1 cellular context compared by ENCODE assay signal in the genomic region with DNA sequence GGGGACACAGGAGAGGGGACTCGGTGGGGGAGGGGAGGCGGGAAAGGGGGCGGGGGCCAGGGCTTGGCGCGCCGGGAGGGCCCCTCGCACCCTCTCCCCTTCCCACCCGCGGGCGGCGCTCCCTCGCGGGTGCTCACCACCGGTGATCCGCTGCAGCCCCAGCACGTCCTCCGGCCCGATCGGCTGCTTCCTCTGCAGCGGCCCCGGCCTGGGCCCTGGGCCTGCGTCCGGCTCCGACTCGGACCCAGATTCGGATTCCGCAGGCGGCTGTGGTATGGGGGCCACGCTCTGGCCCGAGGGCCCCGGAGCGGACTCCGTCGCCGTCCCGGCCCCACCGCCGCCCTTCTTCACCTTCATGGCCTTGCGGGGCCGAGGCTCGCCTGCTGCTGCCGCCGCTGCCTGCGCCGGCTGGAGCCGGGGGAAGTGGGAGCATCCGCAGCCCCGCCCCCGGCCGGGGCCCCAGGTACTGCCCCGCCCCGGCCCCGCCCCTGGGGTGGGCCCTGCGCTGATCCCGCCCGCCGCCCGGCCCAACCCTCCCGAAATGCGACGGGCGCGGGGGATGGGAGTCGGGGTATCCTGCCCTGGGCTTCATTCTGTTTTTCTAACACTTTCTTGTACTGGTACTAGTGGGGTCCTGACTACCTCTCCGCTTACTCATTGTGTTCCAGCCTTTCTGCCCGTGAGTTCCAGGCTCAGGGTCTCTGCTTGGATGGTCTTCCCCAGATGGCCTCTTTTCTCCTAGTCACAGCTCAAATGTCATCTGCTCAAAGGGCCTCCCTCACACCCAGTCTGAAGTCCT.
TF ChIP-seq lines count a peak whose summit lies in the region.

TSS of gene UNC119 (minus strand) at position 424 of the 799 bp plus-strand sequence. CDS start at position 357, 67 bp downstream.

TF ChIP-seq in HEK293, 187 proteins besides CTCF, POLR2A, EP300 and RAD21 (continued from another document):
- TF ChIP-seq ZSCAN30 (tag by site-specific recombination; IDR thresholded peaks at IDR 0.05) (peak; percentile 83), ZIC2 (tag by site-specific recombination; IDR thresholded peaks at IDR 0.05) (peak; percentile 35; the same call in 1 of the 2 replicates), ZNF335 (tag by site-specific recombination; conservative IDR thresholded peaks at IDR 0.05) (peak; percentile 68), IKZF3 (tag by site-specific recombination; IDR thresholded peaks at IDR 0.05) (peak; percentile 69), ZBTB6 (tag by site-specific recombination; IDR thresholded peaks at IDR 0.05) (0 out of 2 replicates have a peak, but pooled peaks have one; percentile 24), ZNF747 (tag by site-specific recombination; IDR thresholded peaks at IDR 0.05) (no peak), TRIM28 (IDR thresholded peaks at IDR 0.05; ENCODE audit: borderline replicate concordance, low read length) (no peak), ZNF76 (tag by site-specific recombination; IDR thresholded peaks at IDR 0.05; ENCODE audit: borderline replicate concordance, low read depth) (peak; percentile 18; the same call in 1 of the 2 replicates), ZBTB44 (tag by site-specific recombination; IDR thresholded peaks at IDR 0.05) (0 out of 2 replicates have a peak, but pooled peaks have one; percentile 2), PRDM10 (tag by site-specific recombination; IDR thresholded peaks at IDR 0.05) (peak; percentile 69), ZEB2 (tag by site-specific recombination; IDR thresholded peaks at IDR 0.05) (0 out of 2 replicates have a peak, but pooled peaks have one; percentile 44), ZNF10 (tag by site-specific recombination; IDR thresholded peaks at IDR 0.05) (peak; percentile 56; the same call in 1 of the 2 replicates), SP7 (tag by site-specific recombination; IDR thresholded peaks at IDR 0.05) (peak; percentile 28; the same call in 1 of the 2 replicates), ZFP69B (tag by site-specific recombination; IDR thresholded peaks at IDR 0.05) (peak; percentile 51; the same call in 1 of the 2 replicates), ZNF600 (tag by site-specific recombination; IDR thresholded peaks at IDR 0.05) (0 out of 2 replicates have a peak, but pooled peaks have one; percentile 15), SP2 (tag by site-specific recombination; IDR thresholded peaks at IDR 0.05) (peak; percentile 70), ZNF146 (tag by site-specific recombination; IDR thresholded peaks at IDR 0.05) (peak; percentile 14; the same call in 1 of the 2 replicates), ZNF596 (tag by site-specific recombination; IDR thresholded peaks at IDR 0.05) (0 out of 2 replicates have a peak, but pooled peaks have one; percentile 17), GLIS2 (tag by site-specific recombination; IDR thresholded peaks at IDR 0.05) (peak; percentile 50; the same call in 1 of the 2 replicates), BCL11A (tag by site-specific recombination; IDR thresholded peaks at IDR 0.05; ENCODE audit: low read depth) (0 out of 2 replicates have a peak, but pooled peaks have one; percentile 47), ZFHX2 (tag by site-specific recombination; conservative IDR thresholded peaks at IDR 0.05) (no peak; the same call in 1 of the 2 replicates), ZBTB11 (tag by site-specific recombination; conservative IDR thresholded peaks at IDR 0.05; ENCODE audit: low read depth) (peak; percentile 61), GFI1B (tag by site-specific recombination; IDR thresholded peaks at IDR 0.05) (no peak)
- TF ChIP-seq, protein P1, sequence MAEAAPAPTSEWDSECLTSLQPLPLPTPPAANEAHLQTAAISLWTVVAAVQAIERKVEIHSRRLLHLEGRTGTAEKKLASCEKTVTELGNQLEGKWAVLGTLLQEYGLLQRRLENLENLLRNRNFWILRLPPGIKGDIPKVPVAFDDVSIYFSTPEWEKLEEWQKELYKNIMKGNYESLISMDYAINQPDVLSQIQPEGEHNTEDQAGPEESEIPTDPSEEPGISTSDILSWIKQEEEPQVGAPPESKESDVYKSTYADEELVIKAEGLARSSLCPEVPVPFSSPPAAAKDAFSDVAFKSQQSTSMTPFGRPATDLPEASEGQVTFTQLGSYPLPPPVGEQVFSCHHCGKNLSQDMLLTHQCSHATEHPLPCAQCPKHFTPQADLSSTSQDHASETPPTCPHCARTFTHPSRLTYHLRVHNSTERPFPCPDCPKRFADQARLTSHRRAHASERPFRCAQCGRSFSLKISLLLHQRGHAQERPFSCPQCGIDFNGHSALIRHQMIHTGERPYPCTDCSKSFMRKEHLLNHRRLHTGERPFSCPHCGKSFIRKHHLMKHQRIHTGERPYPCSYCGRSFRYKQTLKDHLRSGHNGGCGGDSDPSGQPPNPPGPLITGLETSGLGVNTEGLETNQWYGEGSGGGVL (tag by site-specific recombination; IDR thresholded peaks at IDR 0.05), result peak; percentile 32
- TF ChIP-seq, protein P2, sequence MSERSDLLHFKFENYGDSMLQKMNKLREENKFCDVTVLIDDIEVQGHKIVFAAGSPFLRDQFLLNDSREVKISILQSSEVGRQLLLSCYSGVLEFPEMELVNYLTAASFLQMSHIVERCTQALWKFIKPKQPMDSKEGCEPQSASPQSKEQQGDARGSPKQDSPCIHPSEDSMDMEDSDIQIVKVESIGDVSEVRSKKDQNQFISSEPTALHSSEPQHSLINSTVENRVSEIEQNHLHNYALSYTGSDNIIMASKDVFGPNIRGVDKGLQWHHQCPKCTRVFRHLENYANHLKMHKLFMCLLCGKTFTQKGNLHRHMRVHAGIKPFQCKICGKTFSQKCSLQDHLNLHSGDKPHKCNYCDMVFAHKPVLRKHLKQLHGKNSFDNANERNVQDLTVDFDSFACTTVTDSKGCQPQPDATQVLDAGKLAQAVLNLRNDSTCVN (tag by site-specific recombination; optimal IDR thresholded peaks at IDR 0.05), result peak; percentile 53
TF ChIP-seq in HEK293: peak in this region for 35.
